11 cellular contexts compared by ENCODE assay signal in genomic region chr10:48804740-48805182, GRCh38.
DNase-seq lines count a peak whose midpoint lies in the region; ATAC-seq and TF ChIP-seq lines count a peak whose summit lies in the region.
"Had no signal": no experiment of that assay in that cellular context is flagged by ENCODE, and none has a peak within 500 bp of the region (broad histone marks: within the 10 kb centered on the region; RNA-seq: fewer than 3 reads in every experiment).

No MANE protein-coding gene starts in this region.

- CTCF ChIA-PET in activated CD4-positive, alpha-beta T cell treated with anti-CD3 and anti-CD28 coated beads for 36 hours (lab: Charles Lee), result interaction anchor here (0.6 kb wide), 2 partner anchors 9 to 1619 kb away, joined by 3 read pairs; no protein-coding TSS in a partner anchor

- peaks cover 5% of the 10 kb centered on the region for H3K9me3 Mint-ChIP-seq in activated CD4-positive, alpha-beta T cell treated with anti-CD3 and anti-CD28 coated beads for 36 hours (ENCODE audit: low read depth)
- H3K9me3 Mint-ChIP-seq in IgD-negative memory B cell, result peaks cover 0 to 4% (median 3%) of the 10 kb centered on the region in 3 donors
- peaks cover 8% of the 10 kb centered on the region for H3K9me3 Mint-ChIP-seq in activated T-helper 1 cell treated with anti-CD3 and anti-CD28 coated beads, Interleukin-12 subunit alpha, Interleukin-12 subunit beta, Interleukin-2, Interleukin-4 antibody, amounts not matched to agents 30 ng/mL and 10 ng/mL and 1 ng/mL, durations not matched to agents 14 hours and 24 hours and 36 hours
- peaks cover 4% of the 10 kb centered on the region in 2 donors for H3K9me3 Mint-ChIP-seq in natural killer cell

- H3K4me3 Mint-ChIP-seq in activated CD4-positive, alpha-beta T cell treated with anti-CD3 and anti-CD28 coated beads for 36 hours, result no peak overlapping the region
- H3K4me3 Mint-ChIP-seq in IgD-negative memory B cell (peak overlapping the region in 2 of 4 donors; percentile 8 to 54), natural killer cell (no peak overlapping the region)
- peak overlapping the region; percentile 23 for H3K4me3 Mint-ChIP-seq in activated T-helper 1 cell treated with anti-CD3 and anti-CD28 coated beads, Interleukin-12 subunit alpha, Interleukin-12 subunit beta, Interleukin-2, Interleukin-4 antibody, amounts not matched to agents 30 ng/mL and 10 ng/mL and 1 ng/mL, durations not matched to agents 14 hours and 24 hours and 36 hours

- H3K27me3 Mint-ChIP-seq in activated CD4-positive, alpha-beta T cell treated with anti-CD3 and anti-CD28 coated beads for 36 hours, result no peaks in the 10 kb centered on the region
- H3K27me3 Mint-ChIP-seq in IgD-negative memory B cell, result no peaks in the 10 kb centered on the region
- peaks cover 4% of the 10 kb centered on the region for H3K27me3 Mint-ChIP-seq in activated T-helper 1 cell treated with anti-CD3 and anti-CD28 coated beads, Interleukin-12 subunit alpha, Interleukin-12 subunit beta, Interleukin-2, Interleukin-4 antibody, amounts not matched to agents 30 ng/mL and 10 ng/mL and 1 ng/mL, durations not matched to agents 14 hours and 24 hours and 36 hours (ENCODE audit: insufficient read depth)
- H3K27me3 Mint-ChIP-seq in natural killer cell (ENCODE audit: low read depth in 2 of 2), result no peaks in the 10 kb centered on the region

- H3K4me1 Mint-ChIP-seq in activated CD4-positive, alpha-beta T cell treated with anti-CD3 and anti-CD28 coated beads for 36 hours, result peaks cover 51% of the 10 kb centered on the region
- H3K4me1 Mint-ChIP-seq in IgD-negative memory B cell (peaks cover 25 to 36% (median 29%) of the 10 kb centered on the region in 3 donors), natural killer cell (peaks cover 39 to 41% of the 10 kb centered on the region in 2 donors)
- peaks cover 49% of the 10 kb centered on the region for H3K4me1 Mint-ChIP-seq in activated T-helper 1 cell treated with anti-CD3 and anti-CD28 coated beads, Interleukin-12 subunit alpha, Interleukin-12 subunit beta, Interleukin-2, Interleukin-4 antibody, amounts not matched to agents 30 ng/mL and 10 ng/mL and 1 ng/mL, durations not matched to agents 14 hours and 24 hours and 36 hours (ENCODE audit: low read depth)

- peaks cover 5% of the 10 kb centered on the region for H3K36me3 Mint-ChIP-seq in activated CD4-positive, alpha-beta T cell treated with anti-CD3 and anti-CD28 coated beads for 36 hours (ENCODE audit: low read depth)
- H3K36me3 Mint-ChIP-seq in IgD-negative memory B cell (peaks cover 5% of the 10 kb centered on the region), natural killer cell (no peaks in the 10 kb centered on the region)
- H3K36me3 Mint-ChIP-seq in activated T-helper 1 cell treated with anti-CD3 and anti-CD28 coated beads, Interleukin-12 subunit alpha, Interleukin-12 subunit beta, Interleukin-2, Interleukin-4 antibody, amounts not matched to agents 30 ng/mL and 10 ng/mL and 1 ng/mL, durations not matched to agents 14 hours and 24 hours and 36 hours (ENCODE audit: low read depth), result peaks cover 5% of the 10 kb centered on the region

- TF ChIP-seq CTCF in natural killer cell (IDR thresholded peaks at IDR 0.05), result no peak

- POLR2A ChIA-PET in activated CD4-positive, alpha-beta T cell treated with anti-CD3 and anti-CD28 coated beads for 36 hours (lab: Charles Lee), result no interaction called here

- peak overlapping the region; percentile 43 for H3K27ac Mint-ChIP-seq in activated CD4-positive, alpha-beta T cell treated with anti-CD3 and anti-CD28 coated beads for 36 hours
- peak overlapping the region; percentile 82 to 88 (median 86) for H3K27ac Mint-ChIP-seq in IgD-negative memory B cell
- H3K27ac Mint-ChIP-seq in activated T-helper 1 cell treated with anti-CD3 and anti-CD28 coated beads, Interleukin-12 subunit alpha, Interleukin-12 subunit beta, Interleukin-2, Interleukin-4 antibody, amounts not matched to agents 30 ng/mL and 10 ng/mL and 1 ng/mL, durations not matched to agents 14 hours and 24 hours and 36 hours, result no peak overlapping the region
- no peak overlapping the region for H3K27ac Mint-ChIP-seq in natural killer cell

- intact Hi-C loops in activated CD4-positive, alpha-beta T cell treated with anti-CD3 and anti-CD28 coated beads for 36 hours (cut with DNase I, micrococcal nuclease), result loop anchor here in 1 of 2 experiments (5.0 kb wide), 1 partner anchor 378 kb away; no protein-coding TSS in a partner anchor
- intact Hi-C loops in activated T-helper 1 cell treated with anti-CD3 and anti-CD28 coated beads, Interleukin-12 subunit alpha, Interleukin-12 subunit beta, Interleukin-2, Interleukin-4 antibody, amounts not matched to agents 30 ng/mL and 10 ng/mL and 1 ng/mL, durations not matched to agents 14 hours and 24 hours and 36 hours (cut with micrococcal nuclease), result loop anchor here (5.0 to 10.0 kb wide), 4 partner anchors 147 to 730 kb away; partner anchors contain the start of gene ERCC6
- intact Hi-C loops in natural killer cell (cut with micrococcal nuclease), result no loop called here

- peak; percentile 14 for DNase-seq in activated CD4-positive, alpha-beta T cell treated with anti-CD3 and anti-CD28 coated beads for 36 hours
- no peak for DNase-seq in activated CD4-positive, alpha-beta T cell treated with anti-CD3 and anti-CD28 coated beads for 1 hour
- no peak for DNase-seq in activated T-helper 1 cell treated with anti-CD3 and anti-CD28 coated beads, Interleukin-12 subunit alpha, Interleukin-12 subunit beta, Interleukin-2, Interleukin-4 antibody, amounts not matched to agents 30 ng/mL and 10 ng/mL and 1 ng/mL, durations not matched to agents 14 hours and 24 hours and 36 hours (ENCODE audit: low spot score)
- peak; percentile 37 for DNase-seq in retina
- no peak for DNase-seq in natural killer cell
- DNase-seq in COLO829 (ENCODE audit: low spot score), result no peak
- DNase-seq in NCI-H1694 (lab: John Stamatoyannopoulos, UW), result no peak
- DNase-seq: foreskin keratinocyte; PC-9; stimulated activated CD4-positive, alpha-beta T cell treated with anti-CD3 and anti-CD28 coated beads, Interleukin-4, amount 100 ng/mL, for 24 hours had no signal

- no peak for ATAC-seq in activated CD4-positive, alpha-beta T cell treated with anti-CD3 and anti-CD28 coated beads for 36 hours
- ATAC-seq in natural killer cell, result no peak
- ATAC-seq: foreskin keratinocyte had no signal

Comparison
In these comparisons a context has a peak if more than half of its experiments do, and no peak if none do; other contexts are left out.
1. DNase-seq: peak in activated CD4-positive, alpha-beta T cell treated with anti-CD3 and anti-CD28 coated beads for 36 hours (single experiment) and retina (single experiment); none in activated CD4-positive, alpha-beta T cell treated with anti-CD3 and anti-CD28 coated beads for 1 hour (single experiment), activated T-helper 1 cell treated with anti-CD3 and anti-CD28 coated beads, Interleukin-12 subunit alpha, Interleukin-12 subunit beta, Interleukin-2, Interleukin-4 antibody, amounts not matched to agents 30 ng/mL and 10 ng/mL and 1 ng/mL, durations not matched to agents 14 hours and 24 hours and 36 hours (single experiment), natural killer cell (single experiment), COLO829 (single experiment) and NCI-H1694 (single experiment).
2. H3K27ac Mint-ChIP-seq: peak in activated CD4-positive, alpha-beta T cell treated with anti-CD3 and anti-CD28 coated beads for 36 hours (single experiment) and IgD-negative memory B cell (3 of 3); none in activated T-helper 1 cell treated with anti-CD3 and anti-CD28 coated beads, Interleukin-12 subunit alpha, Interleukin-12 subunit beta, Interleukin-2, Interleukin-4 antibody, amounts not matched to agents 30 ng/mL and 10 ng/mL and 1 ng/mL, durations not matched to agents 14 hours and 24 hours and 36 hours (single experiment) and natural killer cell (0 of 2).